16 cellular contexts compared by ENCODE assay signal in genomic region chr14:56273949-56274348, GRCh38.
"Had no signal": no experiment of that assay in that cellular context is flagged by ENCODE, and none has a peak within 500 bp of the region (broad histone marks: within the 10 kb centered on the region; RNA-seq: fewer than 3 reads in every experiment).

No MANE protein-coding gene starts in this region.

- H3K4me3 Mint-ChIP-seq: activated B cell treated with CpG ODN at 0.5 μM for 24 hours; activated naive CD4-positive, alpha-beta T cell treated with anti-CD3 and anti-CD28 coated beads for 36 hours; activated T-helper 17 cell treated with anti-CD3 and anti-CD28 coated beads, Interleukin-2, amount 50 U/mL, for 72 hours; neural crest cell; T-helper 17 cell had no signal

- H3K27me3 Mint-ChIP-seq: activated B cell treated with CpG ODN at 0.5 μM for 24 hours; activated T-helper 17 cell treated with anti-CD3 and anti-CD28 coated beads, Interleukin-2, amount 50 U/mL, for 72 hours; T-helper 17 cell had no signal

- H3K4me3 ChIP-seq: body of pancreas, gastrocnemius medialis, pancreas, vagina had no signal

- FAIRE-seq: keratinocyte, pancreas had no signal

- ATAC-seq: activated T-helper 17 cell treated with anti-CD3 and anti-CD28 coated beads, Interleukin-2, amount 50 U/mL, for 72 hours; body of pancreas; gastrocnemius medialis; stimulated activated naive CD8-positive, alpha-beta T cell treated with anti-CD3 and anti-CD28 coated beads, Interleukin-15, Interleukin-2, amounts not matched to agents 100 U/mL and 50 U/mL, for 24 hours; T-helper 17 cell had no signal

- H3K9me3 ChIP-seq: body of pancreas, gastrocnemius medialis, pancreas, vagina had no signal

- H3K27ac ChIP-seq: gastrocnemius medialis, pancreas, vagina had no signal

- H3K27ac Mint-ChIP-seq: activated B cell treated with CpG ODN at 0.5 μM for 24 hours; activated naive CD4-positive, alpha-beta T cell treated with anti-CD3 and anti-CD28 coated beads for 36 hours; activated T-helper 17 cell treated with anti-CD3 and anti-CD28 coated beads, Interleukin-2, amount 50 U/mL, for 72 hours; T-helper 17 cell had no signal

- H3K9me3 Mint-ChIP-seq: activated B cell treated with CpG ODN at 0.5 μM for 24 hours; activated naive CD4-positive, alpha-beta T cell treated with anti-CD3 and anti-CD28 coated beads for 36 hours; activated T-helper 17 cell treated with anti-CD3 and anti-CD28 coated beads, Interleukin-2, amount 50 U/mL, for 72 hours had no signal

- DNase-seq: activated B cell treated with CpG ODN at 0.5 μM for 24 hours; activated CD4-positive, alpha-beta T cell treated with anti-CD3 and anti-CD28 coated beads, Interleukin-2, amount 50 U/mL, for 1 hour; activated naive CD4-positive, alpha-beta T cell treated with anti-CD3 and anti-CD28 coated beads for 36 hours; activated T-cell treated with anti-CD3 and anti-CD28 coated beads for 4 hours; body of pancreas; gastrocnemius medialis; mesendoderm; pancreas; stimulated activated CD4-positive, alpha-beta T cell treated with anti-CD3 and anti-CD28 coated beads, Interleukin-4, amount 100 ng/mL, for 1 hour; stimulated activated CD8-positive, alpha-beta memory T cell treated with anti-CD3 and anti-CD28 coated beads, Interleukin-4, amount 100 ng/mL, for 48 hours; stimulated activated naive CD8-positive, alpha-beta T cell treated with anti-CD3 and anti-CD28 coated beads, Interleukin-15, Interleukin-2, amounts not matched to agents 100 U/mL and 50 U/mL, for 24 hours; T-helper 17 cell had no signal

- H3K4me1 Mint-ChIP-seq: activated B cell treated with CpG ODN at 0.5 μM for 24 hours; activated T-helper 17 cell treated with anti-CD3 and anti-CD28 coated beads, Interleukin-2, amount 50 U/mL, for 72 hours; T-helper 17 cell had no signal

- H3K4me1 ChIP-seq: gastrocnemius medialis, vagina had no signal

- H3K27me3 ChIP-seq: body of pancreas, gastrocnemius medialis, pancreas, vagina had no signal
